ENCODE assay signal across 1 cellular context in the genomic region with DNA sequence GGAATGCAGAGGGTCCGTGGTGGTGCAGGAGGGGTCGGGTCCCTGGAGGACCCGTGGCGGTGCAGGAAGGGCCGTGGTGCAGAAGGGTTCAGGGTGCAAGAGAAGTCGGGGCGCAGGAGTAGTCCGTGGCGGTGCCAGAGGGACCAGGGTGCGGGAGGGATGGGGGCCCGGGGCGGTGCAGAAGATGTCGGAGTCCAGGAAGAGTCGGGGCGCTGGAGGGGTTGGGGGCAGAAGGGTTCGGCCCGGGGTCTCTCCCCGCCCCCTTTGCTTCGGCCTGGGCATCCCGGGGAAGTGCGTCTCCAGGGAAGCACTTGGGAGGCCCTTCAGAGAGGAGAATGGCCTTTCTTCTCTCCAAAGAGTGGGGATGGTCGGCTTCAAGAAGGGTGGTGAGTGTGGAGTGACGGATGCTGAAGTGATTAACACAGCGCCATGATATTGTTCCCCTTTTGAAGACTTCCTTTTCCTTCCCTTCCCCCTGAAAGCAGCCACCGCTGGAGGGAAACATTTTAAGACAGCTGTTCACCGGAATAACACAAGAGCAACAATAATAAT.
TF ChIP-seq lines count a peak whose summit lies in the region.

No MANE protein-coding gene starts in this region.

TF ChIP-seq in K562, 482 proteins besides CTCF, POLR2A, EP300 and RAD21 (continued from another document):
- TF ChIP-seq IRF9 (tag; IDR thresholded peaks at IDR 0.05) (no peak), ZFX (CRISPR knock-in tag; IDR thresholded peaks at IDR 0.05) (no peak), ZSCAN29 (IDR thresholded peaks at IDR 0.05) (no peak), YBX1 (IDR thresholded peaks at IDR 0.05) (no peak), PRMT5 (CRISPR knock-in tag; IDR thresholded peaks at IDR 0.05) (no peak), SIN3A (IDR thresholded peaks at IDR 0.05; ENCODE audit: borderline replicate concordance in 2 of 2, control insufficient read depth in 1 of 2, low read depth in 2 of 2, low read length in 2 of 2) (0 out of 4 replicates have a peak, but pooled peaks of 1 of the 2 experiments have one; percentile 22), GTF2F1 (IDR thresholded peaks at IDR 0.05; ENCODE audit: low read depth, low read length) (no peak), AFF1 (IDR thresholded peaks at IDR 0.05; ENCODE audit: low read depth in 1 of 2, partially characterized antibody in 2 of 2) (no peak), HDAC1 (IDR thresholded peaks at IDR 0.05) (0 out of 4 replicates have a peak, but pooled peaks of 1 of the 2 experiments have one; percentile 4), PBX2 (CRISPR knock-in tag; IDR thresholded peaks at IDR 0.05; ENCODE audit: low read depth) (no peak), PBX2 (tag; conservative IDR thresholded peaks at IDR 0.05; ENCODE audit: low read depth) (peak; percentile 28; the same call in 1 of the 2 replicates), RBM25 (IDR thresholded peaks at IDR 0.05; ENCODE audit: low read depth, low read length, severe bottlenecking) (no peak), NEUROD1 (IDR thresholded peaks at IDR 0.05; ENCODE audit: borderline replicate concordance, low read depth, low read length, partially characterized antibody) (no peak)
